In genomic region chr12:59155448-59155847, GRCh38 we compare ENCODE assay signal across 6 cellular contexts.
"Had no signal": no experiment of that assay in that cellular context is flagged by ENCODE, and none has a peak within 500 bp of the region (broad histone marks: within the 10 kb centered on the region; RNA-seq: fewer than 3 reads in every experiment).

No MANE protein-coding gene starts in this region.

- H3K36me3 ChIP-seq: HAP-1 had no signal

- H2AFZ ChIP-seq: GM23338 had no signal

- DNase-seq: H7, IMR-90, KG1 had no signal

- H3K4me2 ChIP-seq: GM23338 had no signal

- H3K9me3 ChIP-seq: HAP-1 had no signal

- ATAC-seq: GM23338 had no signal

- H3K4me1 ChIP-seq: HAP-1 had no signal

- FAIRE-seq: HTR-8/SVneo had no signal

- H3K4me3 ChIP-seq: GM23338, HAP-1 had no signal
